Comparison of ENCODE assay signal across 13 cellular contexts in the genomic region with DNA sequence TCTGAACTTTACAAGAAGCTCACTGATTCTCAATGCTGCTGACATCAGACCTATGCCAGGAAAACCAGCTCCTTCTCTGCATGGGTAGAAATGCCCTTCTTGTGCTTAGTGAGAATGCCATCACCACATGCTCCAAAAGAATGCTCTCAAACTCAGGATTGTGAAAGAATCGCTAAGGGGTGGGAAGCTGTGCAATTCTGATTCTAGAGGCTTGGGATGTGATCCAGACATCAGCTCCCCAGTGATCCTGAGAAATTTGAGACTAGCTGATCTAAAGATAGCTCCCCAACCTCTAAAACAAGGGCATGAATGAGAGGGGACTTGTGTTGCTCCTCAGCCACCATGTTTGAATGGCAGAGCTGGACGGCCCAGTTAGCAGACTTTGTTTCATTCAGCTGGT.
DNase-seq lines count a peak whose midpoint lies in the region; ATAC-seq and TF ChIP-seq lines count a peak whose summit lies in the region.
"Had no signal": no experiment of that assay in that cellular context is flagged by ENCODE, and none has a peak within 500 bp of the region (broad histone marks: within the 10 kb centered on the region; RNA-seq: fewer than 3 reads in every experiment).

No MANE protein-coding gene starts in this region.

- peak in 3 of 4 donors; percentile 50 to 54 (median 54) for ATAC-seq in psoas muscle
- ATAC-seq: upper lobe of right lung had no signal

- no peak overlapping the region for H2AFZ ChIP-seq in fibroblast of lung (ENCODE audit: low read length)

- no peak overlapping the region for H3K4me3 ChIP-seq in AG10803 (ENCODE audit: low read length)
- no peak overlapping the region for H3K4me3 ChIP-seq in fibroblast of lung (replicated peaks in 1 of 4; ENCODE audit: control extremely low read depth in 1 of 4, insufficient read depth in 1 of 4, low read depth in 3 of 4, low read length in 4 of 4)
- no peak overlapping the region for H3K4me3 ChIP-seq in psoas muscle
- H3K4me3 ChIP-seq: MG63, SJSA1, upper lobe of right lung had no signal

- H3K79me2 ChIP-seq in fibroblast of lung (ENCODE audit: control insufficient read depth, insufficient read depth, low read length), result peaks cover 9% of the 10 kb centered on the region

- H3K27ac ChIP-seq in fibroblast of lung (ENCODE audit: insufficient read depth, low read length), result peak overlapping the region; percentile 8
- peak overlapping the region; percentile 46 for H3K27ac ChIP-seq in psoas muscle
- H3K27ac ChIP-seq: upper lobe of right lung had no signal

- H3K9me3 ChIP-seq in fibroblast of lung (ENCODE audit: control insufficient read depth, insufficient read depth, low read depth, low read length) (no peaks in the 10 kb centered on the region), psoas muscle (peaks cover 3% of the 10 kb centered on the region)
- H3K9me3 ChIP-seq: MG63, SJSA1, upper lobe of right lung had no signal

- WGBS in psoas muscle, 3 donors, result 16 to 38% (median 24%) methylated on average over 2 of the region's 2 CpGs

- H3K36me3 ChIP-seq in fibroblast of lung (ENCODE audit: control insufficient read depth, insufficient read depth, low read length), result no peaks in the 10 kb centered on the region
- H3K36me3 ChIP-seq in psoas muscle (ENCODE audit: insufficient read depth in 1 of 2, low read depth in 1 of 2), result no peaks in the 10 kb centered on the region
- H3K36me3 ChIP-seq: SJSA1, upper lobe of right lung had no signal

- no peaks in the 10 kb centered on the region for H3K27me3 ChIP-seq in fibroblast of lung (ENCODE audit: control insufficient read depth, insufficient read depth, low read length)
- H3K27me3 ChIP-seq in psoas muscle (ENCODE audit: insufficient read depth in 3 of 3, low read length in 2 of 3), result no peaks in the 10 kb centered on the region
- H3K27me3 ChIP-seq: MG63, SJSA1, upper lobe of right lung had no signal

- intact Hi-C loops in psoas muscle (cut with DNase I), result no loop called here

- H3K4me1 ChIP-seq in fibroblast of lung (ENCODE audit: control insufficient read depth, extremely low read depth, insufficient read depth, low read length) (peaks cover 9% of the 10 kb centered on the region), psoas muscle (peaks cover 52% of the 10 kb centered on the region)
- H3K4me1 ChIP-seq: upper lobe of right lung had no signal

- H3K4me2 ChIP-seq in fibroblast of lung (ENCODE audit: extremely low read depth, insufficient read depth, low read length), result no peak overlapping the region

- DNase-seq in AG10803 (ENCODE audit: low read depth) (peak; percentile 91), RPMI7951 (ENCODE audit: low read depth) (peak; percentile 63), fibroblast of lung (ENCODE audit: low read depth in 2 of 2) (peak; percentile 80 to 84), psoas muscle (no peak), NCI-H526 (lab: John Stamatoyannopoulos, UW) (no peak), CD1c-positive myeloid dendritic cell (ENCODE audit: extremely low spot score) (no peak), HuH-7 (ENCODE audit: low spot score) (no peak), iPS-NIHi7 (ENCODE audit: extremely low spot score) (no peak)
- DNase-seq: activated effector memory CD4-positive, alpha-beta T cell treated with anti-CD3 and anti-CD28 coated beads, Interleukin-2, amount 50 U/mL, for 16 hours; cerebellar nuclear complex; MG63; upper lobe of right lung had no signal

- TF ChIP-seq CTCF in AG10803 (conservative IDR thresholded peaks at IDR 0.05; ENCODE audit: low read length) (no peak), fibroblast of lung (conservative IDR thresholded peaks at IDR 0.05 in 1 of 2, IDR thresholded peaks at IDR 0.05 in 1 of 2; ENCODE audit: low read depth in 1 of 2, low read length in 2 of 2) (no peak), psoas muscle (IDR thresholded peaks at IDR 0.05) (no peak)

- H4K20me1 ChIP-seq in fibroblast of lung (ENCODE audit: control insufficient read depth, extremely low read depth, insufficient read depth, low read length), result no peaks in the 10 kb centered on the region

- H3K9ac ChIP-seq in fibroblast of lung (ENCODE audit: insufficient read depth, low read length), result no peak overlapping the region

Comparison
In these comparisons a context has a peak if more than half of its experiments do, and no peak if none do; other contexts are left out.
1. DNase-seq: peak in AG10803 (single experiment), RPMI7951 (single experiment) and fibroblast of lung (2 of 2); none in psoas muscle (0 of 2), NCI-H526 (0 of 2), CD1c-positive myeloid dendritic cell (single experiment), HuH-7 (single experiment) and iPS-NIHi7 (single experiment).